Comparison of ENCODE assay signal across 8 cellular contexts in genomic region chr19:29211562-29212416, GRCh38. TPM values are rescaled to one million over a fixed set of nuclear protein-coding genes. Genes with fewer than 3 reads are reported as not detected.
A peak's percentile ranks its signal among the peaks of the same experiment; 100 is the strongest.
DNase-seq lines count a peak whose midpoint lies in the region; ATAC-seq and TF ChIP-seq lines count a peak whose summit lies in the region.

No MANE protein-coding gene starts in this region.

- peak overlapping the region; percentile 92 to 100 (median 94) for H3K4me3 Mint-ChIP-seq in brain

- H3K4me2 ChIP-seq in Karpas-422 (ENCODE audit: low read depth, low read length, poor library complexity, severe bottlenecking), result peak overlapping the region; percentile 82

- in situ Hi-C loops in Caki2 (cut with HindIII; ENCODE audit: low pct_unique_long_range_greater_than_20kb, low sequenced_read_pairs), result no loop called here

- H3K9me3 Mint-ChIP-seq in brain, result peaks cover 6 to 11% (median 10%) of the 10 kb centered on the region in 5 experiments

- peak overlapping the region; percentile 97 for H3K9ac ChIP-seq in Karpas-422 (ENCODE audit: low read length)

- H3K27me3 Mint-ChIP-seq in brain, result peaks cover 16% of the 10 kb centered on the region

- peaks cover 45% of the 10 kb centered on the region for H3K79me2 ChIP-seq in Karpas-422 (ENCODE audit: low read length)

- TF ChIP-seq CTCF in brain (conservative IDR thresholded peaks at IDR 0.05) (no peak), thoracic aorta (IDR thresholded peaks at IDR 0.05) (no peak)

- peaks cover 51% of the 10 kb centered on the region for H3K4me1 Mint-ChIP-seq in brain

- H3K9me3 ChIP-seq in Karpas-422 (ENCODE audit: low read length) (no peaks in the 10 kb centered on the region), thoracic aorta (no peaks in the 10 kb centered on the region)

- peak overlapping the region; percentile 74 to 98 (median 96) for H3K27ac Mint-ChIP-seq in brain

- H3K36me3 Mint-ChIP-seq in brain, result peaks cover 43% of the 10 kb centered on the region

- peak; percentile 49 for DNase-seq in Caki2 (ENCODE audit: low read depth)
- peak; percentile 47 for DNase-seq in Karpas-422
- peak; percentile 38 for DNase-seq in left kidney (ENCODE audit: low read depth, low spot score)
- DNase-seq in thoracic aorta (ENCODE audit: low spot score), result no peak
- DNase-seq in LoVo (ENCODE audit: low spot score), result no peak

- H3K4me3 ChIP-seq in Karpas-422 (ENCODE audit: low read length) (peak overlapping the region; percentile 99), thoracic aorta (peak overlapping the region; percentile 84)

- ATAC-seq in thoracic aorta (ENCODE audit: insufficient number of reproducible peaks, low FRiP score, low read depth) (no peak), HG03095 (IDR thresholded peaks at IDR 0.05; ENCODE audit: unreplicated experiment) (no peak), HG03521 (IDR thresholded peaks at IDR 0.05; ENCODE audit: unreplicated experiment) (no peak)

- H3K27ac ChIP-seq in Karpas-422 (ENCODE audit: low read length) (no peak overlapping the region), thoracic aorta (peak overlapping the region; percentile 77 to 85)

- H3K36me3 ChIP-seq in Karpas-422 (ENCODE audit: insufficient read depth, low read length) (peaks cover 23% of the 10 kb centered on the region), thoracic aorta (no peaks in the 10 kb centered on the region)

- H3K27me3 ChIP-seq in Karpas-422 (ENCODE audit: low read length) (no peaks in the 10 kb centered on the region), thoracic aorta (replicated peaks; ENCODE audit: insufficient read depth) (no peaks in the 10 kb centered on the region)

- H3K9me2 ChIP-seq in Karpas-422 (replicated peaks; ENCODE audit: insufficient read depth, low read length), result no peaks in the 10 kb centered on the region

- H3K4me1 ChIP-seq in Karpas-422 (ENCODE audit: low read length) (peaks cover 17% of the 10 kb centered on the region), thoracic aorta (ENCODE audit: control insufficient read depth in 1 of 2, low read depth in 2 of 2) (peaks cover 3 to 17% of the 10 kb centered on the region in 2 donors)

- peaks cover 35% of the 10 kb centered on the region for H4K20me1 ChIP-seq in Karpas-422 (ENCODE audit: insufficient read depth, low read depth, low read length)

- no peak overlapping the region for H2AFZ ChIP-seq in Karpas-422 (ENCODE audit: low read length)

RNA-seq across cellular contexts. Expression of gene UQCRFS1, which starts 1.2 kb away (rescaled TPM):
- 44.3 and 50.6 TPM in 2 replicates for total RNA-seq in Caki2 (2014; rRNA removed; shearing (Covaris generic); ENCODE audit: low replicate concordance)
- 34.7 and 38.2 TPM in 2 replicates for total RNA-seq in Karpas-422 (2014; rRNA removed; shearing (Covaris generic); ENCODE audit: low replicate concordance)
- polyA plus RNA-seq in brain (ENCODE audit: insufficient read depth, low read depth, low replicate concordance), result 87.3 TPM
- 10 to 100 TPM; 16.8 to 18.5 TPM for total RNA-seq in thoracic aorta

Comparison
In these comparisons a context has a peak if more than half of its experiments do, and no peak if none do; other contexts are left out.
1. DNase-seq: peak in Caki2 (single experiment), Karpas-422 (single experiment) and left kidney (single experiment); none in thoracic aorta (single experiment) and LoVo (single experiment).